1 cellular context compared by ENCODE assay signal in genomic region chr16:67730326-67730725, GRCh38.
TF ChIP-seq lines count a peak whose summit lies in the region.

No MANE protein-coding gene starts in this region.

TF ChIP-seq in GM12878, 131 proteins besides CTCF, POLR2A, EP300 and RAD21:
- no peak for TF ChIP-seq E4F1 (IDR thresholded peaks at IDR 0.05; ENCODE audit: borderline replicate concordance, partially characterized antibody)
- TF ChIP-seq MYB (IDR thresholded peaks at IDR 0.05; ENCODE audit: borderline replicate concordance, low read depth, low read length) = no peak
- TF ChIP-seq POU2F2 (IDR thresholded peaks at IDR 0.05; ENCODE audit: borderline replicate concordance, low read depth, low read length) = no peak
